17 cellular contexts compared by ENCODE assay signal in genomic region chr4:185845966-185846365, GRCh38. TPM values are rescaled to one million over a fixed set of nuclear protein-coding genes. Genes with fewer than 3 reads are reported as not detected.
DNase-seq lines count a peak whose midpoint lies in the region; ATAC-seq, FAIRE-seq and TF ChIP-seq lines count a peak whose summit lies in the region.
"Had no signal": no experiment of that assay in that cellular context is flagged by ENCODE, and none has a peak within 500 bp of the region (broad histone marks: within the 10 kb centered on the region; RNA-seq: fewer than 3 reads in every experiment).

No MANE protein-coding gene starts in this region.

- H2BK12ac ChIP-seq in H1 (ENCODE audit: low read depth, low read length) = no peak overlapping the region

- H4K20me1 ChIP-seq in H1 (replicated peaks in 1 of 2; ENCODE audit: control insufficient read depth in 1 of 2, insufficient read depth in 2 of 2, low read length in 2 of 2) = no peaks in the 10 kb centered on the region

- no peak overlapping the region for H3K14ac ChIP-seq in H1 (ENCODE audit: insufficient read length)

- TF ChIP-seq EP300 in H1 (IDR thresholded peaks at IDR 0.05; ENCODE audit: borderline replicate concordance in 1 of 2, low read depth in 2 of 2, low read length in 2 of 2) = no peak

- H3K4me3 ChIP-seq in left ventricle myocardium inferior (no peak overlapping the region), H1 (ENCODE audit: extremely low read depth in 1 of 4, insufficient read depth in 2 of 4, low read depth in 3 of 4, low read length in 4 of 4) (no peak overlapping the region), prostate gland (no peak overlapping the region)
- H3K4me3 ChIP-seq: GM23248 had no signal

- TF ChIP-seq CTCF in left ventricle myocardium inferior (IDR thresholded peaks at IDR 0.05; ENCODE audit: borderline replicate concordance) = no peak
- TF ChIP-seq CTCF in H1 (IDR thresholded peaks at IDR 0.05; ENCODE audit: control extremely low read depth in 1 of 3, insufficient read depth in 1 of 3, low read depth in 1 of 3, low read length in 3 of 3) = no peak
- TF ChIP-seq CTCF in prostate gland (IDR thresholded peaks at IDR 0.05) = no peak

- no peak overlapping the region for H4K91ac ChIP-seq in H1 (replicated peaks; ENCODE audit: insufficient read length, low read length)

- intact Hi-C loops in left ventricle myocardium inferior (cut with micrococcal nuclease) (no loop called here), left cardiac atrium (cut with DNase I) (loop anchor here (5.0 to 10.0 kb wide), 3 partner anchors 34 to 171 kb away; partner anchors contain the start of gene SORBS2 (in 1 of the 2)), prostate gland (cut with DNase I) (no loop called here)

- 0 out of 2 replicates have a peak, but pooled peaks cover 3% of the 10 kb centered on the region for H3K23me2 ChIP-seq in H1 (ENCODE audit: low read depth, low read length)

- no peaks in the 10 kb centered on the region for H3K27me3 ChIP-seq in left ventricle myocardium inferior (ENCODE audit: low read depth)
- H3K27me3 ChIP-seq in H1 (replicated peaks in 1 of 4; ENCODE audit: control insufficient read depth in 3 of 4, extremely low read depth in 1 of 4, insufficient read depth in 3 of 4, low read length in 3 of 4) = no peaks in the 10 kb centered on the region
- H3K27me3 ChIP-seq in prostate gland (replicated peaks; ENCODE audit: insufficient read depth) = no peaks in the 10 kb centered on the region

- DNase-seq in DMS 273 (lab: John Stamatoyannopoulos, UW; ENCODE audit: unreplicated experiment) (peak; percentile 8), DMS 273 treated with DMSO at 0.1 percent for 48 hours (lab: John Stamatoyannopoulos, UW) (no peak), left ventricle myocardium inferior (no peak), left cardiac atrium (no peak), H1 (ENCODE audit: low read depth in 1 of 2, low spot score in 2 of 2) (no peak), NCI-H82 (lab: John Stamatoyannopoulos, UW) (no peak), prostate gland (ENCODE audit: low spot score) (no peak)
- DNase-seq: CD8-positive, alpha-beta T cell; COR-L47; GM23248; H7 had no signal

- CTCF ChIA-PET in H1 (lab: Charles Lee; ENCODE audit: partially characterized antibody) = no interaction called here

- no peak for ATAC-seq in left cardiac atrium
- no peak for ATAC-seq in GM18498 (IDR thresholded peaks at IDR 0.05; ENCODE audit: unreplicated experiment)
- ATAC-seq: CD8-positive, alpha-beta T cell had no signal

- no peak for FAIRE-seq in H1 (lab: Jason Lieb, UNC)
- FAIRE-seq: GM18507 had no signal

- H3K56ac ChIP-seq in H1 (replicated peaks; ENCODE audit: insufficient read length, low read depth, low read length) = no peak overlapping the region

- H3K4ac ChIP-seq in H1 (replicated peaks; ENCODE audit: insufficient read length, low read depth, low read length) = no peak overlapping the region

- H2BK120ac ChIP-seq in H1 (replicated peaks; ENCODE audit: low read depth, low read length) = no peak overlapping the region

- no peak overlapping the region for H4K5ac ChIP-seq in H1 (ENCODE audit: insufficient read length, low read depth, low read length)

- H3K4me2 ChIP-seq in H1 (ENCODE audit: insufficient read depth in 1 of 2, low read depth in 2 of 2, low read length in 2 of 2) = no peak overlapping the region

- H3K27ac ChIP-seq in left ventricle myocardium inferior (replicated peaks) (peak overlapping the region; percentile 90), H1 (ENCODE audit: low read depth, low read length) (no peak overlapping the region), prostate gland (no peak overlapping the region)
- H3K27ac ChIP-seq: 22Rv1 had no signal

- no peak overlapping the region for H3K18ac ChIP-seq in H1 (ENCODE audit: extremely low read depth, low read length)

- no peak overlapping the region for H2AK5ac ChIP-seq in H1 (ENCODE audit: low read depth, low read length)

- no peaks in the 10 kb centered on the region for H3K36me3 ChIP-seq in left ventricle myocardium inferior
- no peaks in the 10 kb centered on the region; a peak in 3 of 8 replicates for H3K36me3 ChIP-seq in H1 (ENCODE audit: control insufficient read depth in 2 of 4, insufficient read depth in 4 of 4, low read length in 3 of 4)
- no peaks in the 10 kb centered on the region for H3K36me3 ChIP-seq in prostate gland

- H3K23ac ChIP-seq in H1 (ENCODE audit: insufficient read length) = no peak overlapping the region

- peaks cover 6% of the 10 kb centered on the region for H3K9me3 ChIP-seq in left ventricle myocardium inferior (replicated peaks)
- H3K9me3 ChIP-seq in H1 (ENCODE audit: insufficient read depth in 2 of 2, low read depth in 1 of 2, low read length in 1 of 2) = peaks cover 5% of the 10 kb centered on the region in 2 experiments; a peak in 3 of 4 replicates
- H3K9me3 ChIP-seq in prostate gland = no peaks in the 10 kb centered on the region

- no peak overlapping the region for H2BK5ac ChIP-seq in H1 (ENCODE audit: low read depth, low read length)

- TF ChIP-seq POLR2A in H1 (IDR thresholded peaks at IDR 0.05; ENCODE audit: control extremely low read depth in 1 of 2, low read depth in 2 of 2, low read length in 2 of 2) (no peak), prostate gland (IDR thresholded peaks at IDR 0.05) (no peak)

- H2AFZ ChIP-seq in H1 (ENCODE audit: low read length) = no peak overlapping the region
- H2AFZ ChIP-seq: GM23248 had no signal

- POLR2A ChIA-PET in H1 (lab: Charles Lee; ENCODE audit: partially characterized antibody) = no interaction called here

- no peak for TF ChIP-seq RAD21 in H1 (IDR thresholded peaks at IDR 0.05 in 1 of 2, conservative IDR thresholded peaks at IDR 0.05 in 1 of 2; ENCODE audit: low read depth in 2 of 2, low read length in 2 of 2)

- H3K9ac ChIP-seq in H1 (replicated peaks in 1 of 4; ENCODE audit: extremely low read depth in 1 of 4, low read depth in 3 of 4, low read length in 3 of 4) = no peak overlapping the region
- H3K9ac ChIP-seq: GM23248 had no signal

- no peaks in the 10 kb centered on the region for H3K79me2 ChIP-seq in H1 (ENCODE audit: control insufficient read depth in 1 of 2, insufficient read depth in 2 of 2, low read length in 2 of 2)

- 83% methylated on average over 3 of the region's 3 CpGs; no CpG with 5 or more reads in 1 of the 2 experiments for WGBS in H1 (ENCODE audit: extremely low coverage in 1 of 2, insufficient coverage in 1 of 2, insufficient read length in 1 of 2, insufficient replicate concordance in 2 of 2, low coverage in 1 of 2, low lambda C conversion rate in 2 of 2, missing lambda C conversion rate in 1 of 2), 2 experiments
- WGBS in prostate gland = 87% methylated on average over 3 of the region's 3 CpGs

- peaks cover 37% of the 10 kb centered on the region for H3K4me1 ChIP-seq in left ventricle myocardium inferior
- H3K4me1 ChIP-seq in H1 (replicated peaks in 1 of 4; ENCODE audit: control insufficient read depth in 3 of 4, insufficient read depth in 4 of 4, low read length in 3 of 4) = peaks cover 3 to 6% (median 5%) of the 10 kb centered on the region in 4 experiments; a peak in 3 of 7 replicates
- H3K4me1 ChIP-seq in prostate gland (replicated peaks) = no peaks in the 10 kb centered on the region

- H2BK15ac ChIP-seq in H1 (ENCODE audit: low read length) = no peak overlapping the region

- 0 out of 2 replicates have a peak overlapping the region, but pooled peaks have one; percentile 63 for H2BK20ac ChIP-seq in H1 (ENCODE audit: low read length)

- no peak overlapping the region for H4K8ac ChIP-seq in H1 (ENCODE audit: extremely low read depth, insufficient read depth, low read length)

- H3K79me1 ChIP-seq in H1 (ENCODE audit: low read depth, low read length) = no peaks in the 10 kb centered on the region

TF ChIP-seq in H1, 55 proteins besides CTCF, POLR2A, EP300 and RAD21:
- TF ChIP-seq FOSL1 (IDR thresholded peaks at IDR 0.05; ENCODE audit: insufficient read depth, low read depth, low read length) (no peak), HDAC2 (IDR thresholded peaks at IDR 0.05; ENCODE audit: borderline replicate concordance in 1 of 2, low read depth in 2 of 2, low read length in 2 of 2) (no peak)

RNA-seq across cellular contexts. Expression of gene SORBS2, which starts 34.0 kb away (rescaled TPM):
- total RNA-seq in left ventricle myocardium inferior = 1,282 TPM
- 100 to 1,000 TPM; 439 to 535 TPM for total RNA-seq in left cardiac atrium
- total RNA-seq in H1 (2021; fragmentation: NEBNext Ultra II Directional; extraction: Animal tissue kit (Norgen Biotek cat#: 25700)) = 73.0 and 75.8 TPM in 2 replicates
- polyA plus RNA-seq in H1 (2011; rRNA removed) = 37.4 and 87.1 TPM in 2 replicates
- 34.5 TPM for polyA plus RNA-seq in H1 (2011; cell fraction: cytosol; rRNA removed)
- 96.7 TPM for polyA plus RNA-seq in H1 (2011; cell fraction: nucleus; rRNA removed)
- 46.3 to 72.9 TPM (median 63.2 TPM) in 4 replicates for polyA plus RNA-seq in H1 (2012, experiment 1 of 2)
- polyA plus RNA-seq in H1 (2012, experiment 2 of 2) = 12.5 TPM
- 80.9 TPM for polyA plus RNA-seq in H1 (2013, experiment 1 of 2)
- polyA plus RNA-seq in H1 (2013, experiment 2 of 2) = 79.9 TPM
- 136 and 328 TPM in 2 replicates for polyA minus RNA-seq in H1 (2011; rRNA and poly(A)+ RNA removed)
- polyA minus RNA-seq in H1 (2011; cell fraction: cytosol; rRNA and poly(A)+ RNA removed) = 49.0 TPM
- polyA minus RNA-seq in H1 (2011; cell fraction: nucleus; rRNA and poly(A)+ RNA removed) = 200 TPM
- total RNA-seq in prostate gland = 100 to 1,000 TPM; 175 to 242 TPM
- total RNA-seq: A673 had no signal
- polyA plus RNA-seq: CD14-positive monocyte, IgD-negative memory B cell had no signal

Comparison
In these comparisons a context has a peak if more than half of its experiments do, and no peak if none do; other contexts are left out.
1. intact Hi-C loops: an anchor here in left cardiac atrium (5.0 to 10.0 kb wide); none called in left ventricle myocardium inferior and prostate gland.